ENCODE assay signal across 1 cellular context in the genomic region with DNA sequence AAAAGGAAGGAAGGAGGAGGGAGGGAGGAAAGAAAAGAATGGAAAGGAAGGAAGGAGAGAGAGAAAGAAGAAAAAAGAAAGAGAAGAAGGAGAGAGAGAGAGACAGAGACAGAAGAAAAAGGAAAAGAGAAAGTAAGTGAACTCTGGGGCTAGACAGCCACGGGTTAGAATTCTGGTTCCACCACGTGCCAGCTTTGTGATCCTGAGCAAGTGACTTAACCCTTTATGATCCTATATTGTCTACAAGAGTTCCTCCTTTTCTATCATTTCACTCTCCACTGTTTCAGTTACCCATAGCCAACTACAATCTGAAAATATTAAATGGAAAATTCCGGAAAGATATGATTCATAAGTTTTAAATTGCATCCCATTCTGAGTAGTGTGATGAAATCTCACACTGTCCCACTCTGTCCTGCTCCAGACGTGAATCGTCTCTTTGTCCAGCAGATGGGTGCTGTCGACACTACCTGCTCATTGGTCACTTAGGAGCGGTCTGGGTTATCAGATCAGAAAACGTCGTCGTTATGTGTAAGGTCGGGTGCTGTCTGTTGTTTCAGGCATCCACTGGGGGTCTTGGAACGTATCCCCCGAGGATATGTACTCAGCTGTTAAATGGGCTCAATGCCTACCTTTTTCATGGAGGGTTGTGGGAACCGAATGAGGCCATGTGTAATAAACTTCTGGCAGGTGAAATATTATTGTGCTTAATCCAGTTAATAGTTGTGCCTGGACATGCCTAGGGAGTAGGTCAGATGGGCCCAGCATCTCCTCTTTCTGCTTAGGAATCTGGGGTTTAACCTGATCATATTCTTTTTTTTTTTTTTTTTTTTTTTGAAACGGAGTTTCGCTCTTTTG.
A peak's percentile ranks its signal among the peaks of the same experiment; 100 is the strongest.
TF ChIP-seq lines count a peak whose summit lies in the region.

No MANE protein-coding gene starts in this region.

TF ChIP-seq in HepG2, 621 proteins besides CTCF, POLR2A, EP300 and RAD21 (continues in another document):
- TF ChIP-seq, protein P1, sequence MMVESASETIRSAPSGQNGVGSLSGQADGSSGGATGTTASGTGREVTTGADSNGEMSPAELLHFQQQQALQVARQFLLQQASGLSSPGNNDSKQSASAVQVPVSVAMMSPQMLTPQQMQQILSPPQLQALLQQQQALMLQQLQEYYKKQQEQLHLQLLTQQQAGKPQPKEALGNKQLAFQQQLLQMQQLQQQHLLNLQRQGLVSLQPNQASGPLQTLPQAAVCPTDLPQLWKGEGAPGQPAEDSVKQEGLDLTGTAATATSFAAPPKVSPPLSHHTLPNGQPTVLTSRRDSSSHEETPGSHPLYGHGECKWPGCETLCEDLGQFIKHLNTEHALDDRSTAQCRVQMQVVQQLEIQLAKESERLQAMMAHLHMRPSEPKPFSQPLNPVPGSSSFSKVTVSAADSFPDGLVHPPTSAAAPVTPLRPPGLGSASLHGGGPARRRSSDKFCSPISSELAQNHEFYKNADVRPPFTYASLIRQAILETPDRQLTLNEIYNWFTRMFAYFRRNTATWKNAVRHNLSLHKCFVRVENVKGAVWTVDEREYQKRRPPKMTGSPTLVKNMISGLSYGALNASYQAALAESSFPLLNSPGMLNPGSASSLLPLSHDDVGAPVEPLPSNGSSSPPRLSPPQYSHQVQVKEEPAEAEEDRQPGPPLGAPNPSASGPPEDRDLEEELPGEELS (CRISPR knock-in tag; IDR thresholded peaks at IDR 0.05) = no peak
- TF ChIP-seq TCF7L2 (IDR thresholded peaks at IDR 0.05; ENCODE audit: low read depth, low read length) = no peak
- TF ChIP-seq, protein P2, sequence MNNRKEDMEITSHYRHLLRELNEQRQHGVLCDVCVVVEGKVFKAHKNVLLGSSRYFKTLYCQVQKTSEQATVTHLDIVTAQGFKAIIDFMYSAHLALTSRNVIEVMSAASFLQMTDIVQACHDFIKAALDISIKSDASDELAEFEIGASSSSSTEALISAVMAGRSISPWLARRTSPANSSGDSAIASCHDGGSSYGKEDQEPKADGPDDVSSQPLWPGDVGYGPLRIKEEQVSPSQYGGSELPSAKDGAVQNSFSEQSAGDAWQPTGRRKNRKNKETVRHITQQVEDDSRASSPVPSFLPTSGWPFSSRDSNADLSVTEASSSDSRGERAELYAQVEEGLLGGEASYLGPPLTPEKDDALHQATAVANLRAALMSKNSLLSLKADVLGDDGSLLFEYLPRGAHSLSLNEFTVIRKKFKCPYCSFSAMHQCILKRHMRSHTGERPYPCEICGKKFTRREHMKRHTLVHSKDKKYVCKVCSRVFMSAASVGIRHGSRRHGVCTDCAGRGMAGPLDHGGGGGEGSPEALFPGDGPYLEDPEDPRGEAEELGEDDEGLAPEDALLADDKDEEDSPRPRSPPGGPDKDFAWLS (CRISPR knock-in tag; IDR thresholded peaks at IDR 0.05; ENCODE audit: borderline replicate concordance) = no peak
- TF ChIP-seq MTA1 (CRISPR knock-in tag; IDR thresholded peaks at IDR 0.05; ENCODE audit: borderline replicate concordance) = no peak
- TF ChIP-seq STAG1 (CRISPR knock-in tag; IDR thresholded peaks at IDR 0.05) = no peak
- no peak for TF ChIP-seq ZNF773 (CRISPR knock-in tag; IDR thresholded peaks at IDR 0.05; ENCODE audit: borderline replicate concordance)
- TF ChIP-seq, protein P3, sequence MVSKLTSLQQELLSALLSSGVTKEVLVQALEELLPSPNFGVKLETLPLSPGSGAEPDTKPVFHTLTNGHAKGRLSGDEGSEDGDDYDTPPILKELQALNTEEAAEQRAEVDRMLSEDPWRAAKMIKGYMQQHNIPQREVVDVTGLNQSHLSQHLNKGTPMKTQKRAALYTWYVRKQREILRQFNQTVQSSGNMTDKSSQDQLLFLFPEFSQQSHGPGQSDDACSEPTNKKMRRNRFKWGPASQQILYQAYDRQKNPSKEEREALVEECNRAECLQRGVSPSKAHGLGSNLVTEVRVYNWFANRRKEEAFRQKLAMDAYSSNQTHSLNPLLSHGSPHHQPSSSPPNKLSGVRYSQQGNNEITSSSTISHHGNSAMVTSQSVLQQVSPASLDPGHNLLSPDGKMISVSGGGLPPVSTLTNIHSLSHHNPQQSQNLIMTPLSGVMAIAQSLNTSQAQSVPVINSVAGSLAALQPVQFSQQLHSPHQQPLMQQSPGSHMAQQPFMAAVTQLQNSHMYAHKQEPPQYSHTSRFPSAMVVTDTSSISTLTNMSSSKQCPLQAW (CRISPR knock-in tag; IDR thresholded peaks at IDR 0.05) = no peak
- no peak for TF ChIP-seq CBX5 (CRISPR knock-in tag; IDR thresholded peaks at IDR 0.05; ENCODE audit: borderline replicate concordance)
- TF ChIP-seq, protein P4, sequence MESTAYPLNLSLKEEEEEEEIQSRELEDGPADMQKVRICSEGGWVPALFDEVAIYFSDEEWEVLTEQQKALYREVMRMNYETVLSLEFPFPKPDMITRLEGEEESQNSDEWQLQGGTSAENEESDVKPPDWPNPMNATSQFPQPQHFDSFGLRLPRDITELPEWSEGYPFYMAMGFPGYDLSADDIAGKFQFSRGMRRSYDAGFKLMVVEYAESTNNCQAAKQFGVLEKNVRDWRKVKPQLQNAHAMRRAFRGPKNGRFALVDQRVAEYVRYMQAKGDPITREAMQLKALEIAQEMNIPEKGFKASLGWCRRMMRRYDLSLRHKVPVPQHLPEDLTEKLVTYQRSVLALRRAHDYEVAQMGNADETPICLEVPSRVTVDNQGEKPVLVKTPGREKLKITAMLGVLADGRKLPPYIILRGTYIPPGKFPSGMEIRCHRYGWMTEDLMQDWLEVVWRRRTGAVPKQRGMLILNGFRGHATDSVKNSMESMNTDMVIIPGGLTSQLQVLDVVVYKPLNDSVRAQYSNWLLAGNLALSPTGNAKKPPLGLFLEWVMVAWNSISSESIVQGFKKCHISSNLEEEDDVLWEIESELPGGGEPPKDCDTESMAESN (CRISPR knock-in tag; conservative IDR thresholded peaks at IDR 0.05) = no peak
- TF ChIP-seq PHF5A (CRISPR knock-in tag; IDR thresholded peaks at IDR 0.05; ENCODE audit: low read depth, unreplicated experiment) = no peak
- TF ChIP-seq GATAD2A (CRISPR knock-in tag; IDR thresholded peaks at IDR 0.05) = peak; percentile 48; the same call in 1 of the 2 replicates
- TF ChIP-seq MAFK (conservative IDR thresholded peaks at IDR 0.05 in 1 of 2, IDR thresholded peaks at IDR 0.05 in 1 of 2; ENCODE audit: low read length in 2 of 2) = no peak
- TF ChIP-seq MAFF (IDR thresholded peaks at IDR 0.05; ENCODE audit: low read depth, low read length) = no peak
- no peak for TF ChIP-seq PTBP1 (IDR thresholded peaks at IDR 0.05; ENCODE audit: low read depth, low read length, poor library complexity, severe bottlenecking)
- TF ChIP-seq, protein P5, sequence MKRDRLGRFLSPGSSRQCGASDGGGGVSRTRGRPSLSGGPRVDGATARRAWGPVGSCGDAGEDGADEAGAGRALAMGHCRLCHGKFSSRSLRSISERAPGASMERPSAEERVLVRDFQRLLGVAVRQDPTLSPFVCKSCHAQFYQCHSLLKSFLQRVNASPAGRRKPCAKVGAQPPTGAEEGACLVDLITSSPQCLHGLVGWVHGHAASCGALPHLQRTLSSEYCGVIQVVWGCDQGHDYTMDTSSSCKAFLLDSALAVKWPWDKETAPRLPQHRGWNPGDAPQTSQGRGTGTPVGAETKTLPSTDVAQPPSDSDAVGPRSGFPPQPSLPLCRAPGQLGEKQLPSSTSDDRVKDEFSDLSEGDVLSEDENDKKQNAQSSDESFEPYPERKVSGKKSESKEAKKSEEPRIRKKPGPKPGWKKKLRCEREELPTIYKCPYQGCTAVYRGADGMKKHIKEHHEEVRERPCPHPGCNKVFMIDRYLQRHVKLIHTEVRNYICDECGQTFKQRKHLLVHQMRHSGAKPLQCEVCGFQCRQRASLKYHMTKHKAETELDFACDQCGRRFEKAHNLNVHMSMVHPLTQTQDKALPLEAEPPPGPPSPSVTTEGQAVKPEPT (CRISPR knock-in tag; IDR thresholded peaks at IDR 0.05; ENCODE audit: low read depth) = no peak
- TF ChIP-seq MYC (CRISPR knock-in tag; IDR thresholded peaks at IDR 0.05; ENCODE audit: borderline replicate concordance) = no peak
- TF ChIP-seq, protein P6, sequence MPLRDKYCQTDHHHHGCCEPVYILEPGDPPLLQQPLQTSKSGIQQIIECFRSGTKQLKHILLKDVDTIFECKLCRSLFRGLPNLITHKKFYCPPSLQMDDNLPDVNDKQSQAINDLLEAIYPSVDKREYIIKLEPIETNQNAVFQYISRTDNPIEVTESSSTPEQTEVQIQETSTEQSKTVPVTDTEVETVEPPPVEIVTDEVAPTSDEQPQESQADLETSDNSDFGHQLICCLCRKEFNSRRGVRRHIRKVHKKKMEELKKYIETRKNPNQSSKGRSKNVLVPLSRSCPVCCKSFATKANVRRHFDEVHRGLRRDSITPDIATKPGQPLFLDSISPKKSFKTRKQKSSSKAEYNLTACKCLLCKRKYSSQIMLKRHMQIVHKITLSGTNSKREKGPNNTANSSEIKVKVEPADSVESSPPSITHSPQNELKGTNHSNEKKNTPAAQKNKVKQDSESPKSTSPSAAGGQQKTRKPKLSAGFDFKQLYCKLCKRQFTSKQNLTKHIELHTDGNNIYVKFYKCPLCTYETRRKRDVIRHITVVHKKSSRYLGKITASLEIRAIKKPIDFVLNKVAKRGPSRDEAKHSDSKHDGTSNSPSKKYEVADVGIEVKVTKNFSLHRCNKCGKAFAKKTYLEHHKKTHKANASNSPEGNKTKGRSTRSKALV (CRISPR knock-in tag; IDR thresholded peaks at IDR 0.05) = no peak
- TF ChIP-seq SAFB2 (CRISPR knock-in tag; IDR thresholded peaks at IDR 0.05; ENCODE audit: borderline replicate concordance, low read depth) = no peak
- TF ChIP-seq TEAD2 (CRISPR knock-in tag; IDR thresholded peaks at IDR 0.05) = no peak
- TF ChIP-seq HNF4A (CRISPR knock-in tag; IDR thresholded peaks at IDR 0.05) = no peak
- no peak for TF ChIP-seq ZNF180 (CRISPR knock-in tag; IDR thresholded peaks at IDR 0.05; ENCODE audit: borderline replicate concordance, low read depth)
- no peak for TF ChIP-seq NFKB2 (CRISPR knock-in tag; IDR thresholded peaks at IDR 0.05; ENCODE audit: borderline replicate concordance)
- peak; percentile 65 for TF ChIP-seq ZNF629 (CRISPR knock-in tag; conservative IDR thresholded peaks at IDR 0.05)
- TF ChIP-seq, protein P7, sequence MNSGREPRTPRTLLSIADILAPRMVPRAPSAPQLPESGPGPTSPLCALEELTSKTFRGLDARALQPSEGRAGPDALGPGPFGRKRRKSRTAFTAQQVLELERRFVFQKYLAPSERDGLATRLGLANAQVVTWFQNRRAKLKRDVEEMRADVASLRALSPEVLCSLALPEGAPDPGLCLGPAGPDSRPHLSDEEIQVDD (CRISPR knock-in tag; IDR thresholded peaks at IDR 0.05; ENCODE audit: borderline replicate concordance) = no peak
- TF ChIP-seq MZF1 (CRISPR knock-in tag; IDR thresholded peaks at IDR 0.05; ENCODE audit: borderline replicate concordance) = no peak
- TF ChIP-seq ZNF549 (CRISPR knock-in tag; IDR thresholded peaks at IDR 0.05) = no peak
- TF ChIP-seq MXI1 (IDR thresholded peaks at IDR 0.05; ENCODE audit: borderline replicate concordance, low read depth, low read length) = no peak
- TF ChIP-seq, protein P8, sequence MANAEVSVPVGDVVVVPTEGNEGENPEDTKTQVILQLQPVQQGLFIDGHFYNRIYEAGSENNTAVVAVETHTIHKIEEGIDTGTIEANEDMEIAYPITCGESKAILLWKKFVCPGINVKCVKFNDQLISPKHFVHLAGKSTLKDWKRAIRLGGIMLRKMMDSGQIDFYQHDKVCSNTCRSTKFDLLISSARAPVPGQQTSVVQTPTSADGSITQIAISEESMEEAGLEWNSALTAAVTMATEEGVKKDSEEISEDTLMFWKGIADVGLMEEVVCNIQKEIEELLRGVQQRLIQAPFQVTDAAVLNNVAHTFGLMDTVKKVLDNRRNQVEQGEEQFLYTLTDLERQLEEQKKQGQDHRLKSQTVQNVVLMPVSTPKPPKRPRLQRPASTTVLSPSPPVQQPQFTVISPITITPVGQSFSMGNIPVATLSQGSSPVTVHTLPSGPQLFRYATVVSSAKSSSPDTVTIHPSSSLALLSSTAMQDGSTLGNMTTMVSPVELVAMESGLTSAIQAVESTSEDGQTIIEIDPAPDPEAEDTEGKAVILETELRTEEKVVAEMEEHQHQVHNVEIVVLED (CRISPR knock-in tag; IDR thresholded peaks at IDR 0.05; ENCODE audit: borderline replicate concordance) = no peak
- peak; percentile 44; the same call in 1 of the 2 replicates for TF ChIP-seq SAP130 (CRISPR knock-in tag; IDR thresholded peaks at IDR 0.05; ENCODE audit: low read depth)
- 0 out of 2 replicates have a peak, but pooled peaks have one; percentile 21 for TF ChIP-seq NFYC (CRISPR knock-in tag; IDR thresholded peaks at IDR 0.05)
- TF ChIP-seq SALL1 (CRISPR knock-in tag; IDR thresholded peaks at IDR 0.05) = peak; percentile 34; the same call in 1 of the 2 replicates
- no peak for TF ChIP-seq HNF4G (IDR thresholded peaks at IDR 0.05; ENCODE audit: borderline replicate concordance, low read depth, low read length)
- TF ChIP-seq HNF4G (CRISPR knock-in tag; IDR thresholded peaks at IDR 0.05; ENCODE audit: borderline replicate concordance, low read depth) = no peak
- no peak for TF ChIP-seq TBX3 (IDR thresholded peaks at IDR 0.05; ENCODE audit: borderline replicate concordance)
- TF ChIP-seq CREB1 (IDR thresholded peaks at IDR 0.05) = no peak
- peak; percentile 53; the same call in 1 of the 2 replicates for TF ChIP-seq CREB1 (CRISPR knock-in tag; IDR thresholded peaks at IDR 0.05)
- TF ChIP-seq, protein P9, sequence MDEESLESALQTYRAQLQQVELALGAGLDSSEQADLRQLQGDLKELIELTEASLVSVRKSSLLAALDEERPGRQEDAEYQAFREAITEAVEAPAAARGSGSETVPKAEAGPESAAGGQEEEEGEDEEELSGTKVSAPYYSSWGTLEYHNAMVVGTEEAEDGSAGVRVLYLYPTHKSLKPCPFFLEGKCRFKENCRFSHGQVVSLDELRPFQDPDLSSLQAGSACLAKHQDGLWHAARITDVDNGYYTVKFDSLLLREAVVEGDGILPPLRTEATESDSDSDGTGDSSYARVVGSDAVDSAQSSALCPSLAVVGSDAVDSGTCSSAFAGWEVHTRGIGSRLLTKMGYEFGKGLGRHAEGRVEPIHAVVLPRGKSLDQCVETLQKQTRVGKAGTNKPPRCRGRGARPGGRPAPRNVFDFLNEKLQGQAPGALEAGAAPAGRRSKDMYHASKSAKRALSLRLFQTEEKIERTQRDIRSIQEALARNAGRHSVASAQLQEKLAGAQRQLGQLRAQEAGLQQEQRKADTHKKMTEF (CRISPR knock-in tag; IDR thresholded peaks at IDR 0.05) = peak; percentile 29; the same call in 1 of the 2 replicates
- TF ChIP-seq ZMYM3 (CRISPR knock-in tag; IDR thresholded peaks at IDR 0.05) = no peak
